ENCODE assay signal across 8 cellular contexts in genomic region chr4:127632420-127633403, GRCh38. TPM values are rescaled to one million over a fixed set of nuclear protein-coding genes. Genes with fewer than 3 reads are reported as not detected.
DNase-seq lines count a peak whose midpoint lies in the region; ATAC-seq and TF ChIP-seq lines count a peak whose summit lies in the region.

Gene INTU (plus strand): TSS chr4:127632957. CDS start chr4:127633035, 78 bp downstream.

- TF ChIP-seq CTCF in BE2C (IDR thresholded peaks at IDR 0.05; ENCODE audit: low read depth, low read length) (no peak), tibial artery (IDR thresholded peaks at IDR 0.05) (no peak)

- H3K36me3 ChIP-seq in BE2C (no peaks in the 10 kb centered on the region), tibial artery (no peaks in the 10 kb centered on the region)

- H3K9me3 ChIP-seq in BE2C: no peaks in the 10 kb centered on the region
- H3K9me3 ChIP-seq in tibial artery: no peaks in the 10 kb centered on the region

- intact Hi-C loops in tibial artery (cut with DNase I; ENCODE audit: low total_unique reads): no loop called here

- H3K4me3 ChIP-seq in BE2C (ENCODE audit: low read depth, low read length): peak within 1 kb of the TSS; percentile 92
- peak within 1 kb of the TSS; percentile 67 to 75 for H3K4me3 ChIP-seq in tibial artery

- H3K27me3 ChIP-seq in BE2C (no peaks in the 10 kb centered on the region), tibial artery (no peaks in the 10 kb centered on the region)

- ATAC-seq in GM19043 (IDR thresholded peaks at IDR 0.05; ENCODE audit: low read depth, unreplicated experiment): peak; percentile 99
- peak; percentile 73 for ATAC-seq in HG03280 (IDR thresholded peaks at IDR 0.05; ENCODE audit: unreplicated experiment)

- peak; percentile 94 for DNase-seq in BE2C
- DNase-seq in NCI-H226: peak; percentile 92
- peak; percentile 37 to 53 for DNase-seq in activated T-cell treated with anti-CD3 and anti-CD28 coated beads, Interleukin-2, amount 50 U/mL, for 48 hours
- peak; percentile 95 for DNase-seq in fibroblast of the conjunctiva (ENCODE audit: low read depth)
- DNase-seq in myocyte (ENCODE audit: low read depth): peak; percentile 98
- DNase-seq in tibial artery: peak; percentile 96 to 97

- no peaks in the 10 kb centered on the region for H3K4me1 ChIP-seq in BE2C
- peaks cover 0 to 18% (median 8%) of the 10 kb centered on the region in 4 donors for H3K4me1 ChIP-seq in tibial artery

- peak within 1 kb of the TSS; percentile 63 to 68 for H3K27ac ChIP-seq in tibial artery

RNA-seq across cellular contexts. Expression of gene INTU, which starts in this region (rescaled TPM):
- 2.1 TPM for polyA plus RNA-seq in BE2C (2012; ENCODE audit: insufficient read depth, insufficient read length, low read depth)
- total RNA-seq in myocyte: 8.8 and 12.7 TPM in 2 replicates
- polyA plus RNA-seq in myocyte (2012): 2.7 TPM

Comparison
In these comparisons a context has a peak if more than half of its experiments do, and no peak if none do; other contexts are left out.
1. Peak in every context shown above with its lines: DNase-seq, ATAC-seq, H3K4me3 ChIP-seq and H3K27ac ChIP-seq.
2. DNase-seq: peak in every context shown above with its lines; median percentile 98 in myocyte; 96 in tibial artery; 95 in fibroblast of the conjunctiva; 94 in BE2C; 92 in NCI-H226; 45 in activated T-cell treated with anti-CD3 and anti-CD28 coated beads, Interleukin-2, amount 50 U/mL, for 48 hours.